ENCODE assay signal across 4 cellular contexts in the genomic region with DNA sequence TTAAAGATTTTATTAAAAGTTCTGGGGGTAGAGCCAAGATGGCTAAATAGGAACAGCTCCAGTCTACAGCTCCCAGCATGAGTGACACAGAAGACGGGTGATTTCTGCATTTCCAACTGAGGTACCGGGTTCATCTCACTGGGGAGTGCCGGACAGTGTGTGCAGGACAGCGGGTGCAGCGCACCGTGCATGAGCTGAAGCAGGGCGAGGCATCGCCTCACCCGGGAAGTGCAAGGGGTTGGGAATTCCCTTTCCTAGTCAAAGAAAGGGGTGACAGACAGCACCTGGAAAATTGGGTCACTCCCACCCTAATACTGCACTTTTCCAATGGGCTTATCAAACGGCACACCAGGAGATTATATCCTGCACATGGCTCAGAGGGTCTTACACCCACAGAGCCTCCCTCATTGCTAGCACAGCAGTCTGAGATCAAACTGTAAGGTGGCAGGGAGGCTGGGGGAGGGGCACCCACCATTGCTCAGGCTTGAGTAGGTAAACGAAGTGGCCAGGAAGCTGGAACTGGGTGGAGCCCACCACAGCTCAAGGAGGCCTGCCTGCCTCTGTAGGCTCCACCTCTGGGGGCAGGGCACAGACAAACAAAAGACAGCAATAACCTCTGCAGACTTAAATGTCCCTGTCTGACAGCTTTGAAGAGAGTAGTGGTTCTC. TPM values are rescaled to one million over a fixed set of nuclear protein-coding genes. Genes with fewer than 3 reads are reported as not detected.
"Had no signal": no experiment of that assay in that cellular context is flagged by ENCODE, and none has a peak within 500 bp of the region (broad histone marks: within the 10 kb centered on the region; RNA-seq: fewer than 3 reads in every experiment).

No MANE protein-coding gene starts in this region.

RNA-seq across cellular contexts. Expression of a gene that starts 48.7 kb away (rescaled TPM):
- total RNA-seq: dermis microvascular lymphatic vessel endothelial cell, endothelial cell of umbilical vein, foreskin keratinocyte, lung microvascular endothelial cell had no signal
